Comparison of ENCODE assay signal across 1 cellular context in genomic region chr10:102502029-102502336, GRCh38.
TF ChIP-seq lines count a peak whose summit lies in the region.

No MANE protein-coding gene starts in this region.

TF ChIP-seq in HepG2, 621 proteins besides CTCF, POLR2A, EP300 and RAD21 (continues in another document):
- TF ChIP-seq GZF1 (CRISPR knock-in tag; IDR thresholded peaks at IDR 0.05), result 0 out of 2 replicates have a peak, but pooled peaks have one; percentile 32
- TF ChIP-seq SNAI1 (CRISPR knock-in tag; IDR thresholded peaks at IDR 0.05; ENCODE audit: borderline replicate concordance), result no peak
- no peak for TF ChIP-seq ZNF367 (CRISPR knock-in tag; IDR thresholded peaks at IDR 0.05; ENCODE audit: borderline replicate concordance)
- 0 out of 2 replicates have a peak, but pooled peaks have one; percentile 54 for TF ChIP-seq ZNF512B (CRISPR knock-in tag; IDR thresholded peaks at IDR 0.05; ENCODE audit: borderline replicate concordance)
- peak; percentile 39; the same call in 1 of the 2 replicates for TF ChIP-seq KMT2B (CRISPR knock-in tag; IDR thresholded peaks at IDR 0.05)
- TF ChIP-seq ASH2L (IDR thresholded peaks at IDR 0.05; ENCODE audit: insufficient read length, low read depth, low read length), result peak; percentile 52
- no peak for TF ChIP-seq ZNF382 (CRISPR knock-in tag; IDR thresholded peaks at IDR 0.05; ENCODE audit: borderline replicate concordance)
- TF ChIP-seq MAF1 (CRISPR knock-in tag; IDR thresholded peaks at IDR 0.05; ENCODE audit: borderline replicate concordance), result no peak
- TF ChIP-seq ADNP (CRISPR knock-in tag; IDR thresholded peaks at IDR 0.05), result no peak
- TF ChIP-seq ZNF503 (CRISPR knock-in tag; IDR thresholded peaks at IDR 0.05), result no peak
- TF ChIP-seq, protein P1, sequence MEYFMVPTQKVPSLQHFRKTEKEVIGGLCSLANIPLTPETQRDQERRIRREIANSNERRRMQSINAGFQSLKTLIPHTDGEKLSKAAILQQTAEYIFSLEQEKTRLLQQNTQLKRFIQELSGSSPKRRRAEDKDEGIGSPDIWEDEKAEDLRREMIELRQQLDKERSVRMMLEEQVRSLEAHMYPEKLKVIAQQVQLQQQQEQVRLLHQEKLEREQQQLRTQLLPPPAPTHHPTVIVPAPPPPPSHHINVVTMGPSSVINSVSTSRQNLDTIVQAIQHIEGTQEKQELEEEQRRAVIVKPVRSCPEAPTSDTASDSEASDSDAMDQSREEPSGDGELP (IDR thresholded peaks at IDR 0.05; ENCODE audit: borderline replicate concordance, low read depth), result 0 out of 2 replicates have a peak, but pooled peaks have one; percentile 15
- peak; percentile 22 for TF ChIP-seq SAP130 (CRISPR knock-in tag; IDR thresholded peaks at IDR 0.05; ENCODE audit: low read depth)
- TF ChIP-seq ZNF280D (CRISPR knock-in tag; IDR thresholded peaks at IDR 0.05), result peak; percentile 68; the same call in 1 of the 2 replicates
- no peak for TF ChIP-seq PAXIP1 (CRISPR knock-in tag; conservative IDR thresholded peaks at IDR 0.05)
- TF ChIP-seq POGZ (CRISPR knock-in tag; IDR thresholded peaks at IDR 0.05), result peak; percentile 53; the same call in 1 of the 2 replicates
- TF ChIP-seq, protein P2, sequence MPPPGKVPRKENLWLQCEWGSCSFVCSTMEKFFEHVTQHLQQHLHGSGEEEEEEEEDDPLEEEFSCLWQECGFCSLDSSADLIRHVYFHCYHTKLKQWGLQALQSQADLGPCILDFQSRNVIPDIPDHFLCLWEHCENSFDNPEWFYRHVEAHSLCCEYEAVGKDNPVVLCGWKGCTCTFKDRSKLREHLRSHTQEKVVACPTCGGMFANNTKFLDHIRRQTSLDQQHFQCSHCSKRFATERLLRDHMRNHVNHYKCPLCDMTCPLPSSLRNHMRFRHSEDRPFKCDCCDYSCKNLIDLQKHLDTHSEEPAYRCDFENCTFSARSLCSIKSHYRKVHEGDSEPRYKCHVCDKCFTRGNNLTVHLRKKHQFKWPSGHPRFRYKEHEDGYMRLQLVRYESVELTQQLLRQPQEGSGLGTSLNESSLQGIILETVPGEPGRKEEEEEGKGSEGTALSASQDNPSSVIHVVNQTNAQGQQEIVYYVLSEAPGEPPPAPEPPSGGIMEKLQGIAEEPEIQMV (CRISPR knock-in tag; IDR thresholded peaks at IDR 0.05; ENCODE audit: low read depth), result no peak
- peak; percentile 63 for TF ChIP-seq GABPA (IDR thresholded peaks at IDR 0.05; ENCODE audit: low read depth, low read length)
- peak; percentile 90 for TF ChIP-seq GABPA (CRISPR knock-in tag; IDR thresholded peaks at IDR 0.05; ENCODE audit: low read depth)
- TF ChIP-seq IKZF5 (CRISPR knock-in tag; IDR thresholded peaks at IDR 0.05), result peak; percentile 7; the same call in 1 of the 2 replicates
- peak; percentile 76; the same call in 1 of the 2 replicates for TF ChIP-seq GABPB1 (CRISPR knock-in tag; IDR thresholded peaks at IDR 0.05)
- TF ChIP-seq SP4 (CRISPR knock-in tag; IDR thresholded peaks at IDR 0.05), result peak; percentile 88
- TF ChIP-seq FOXK1 (CRISPR knock-in tag; IDR thresholded peaks at IDR 0.05; ENCODE audit: borderline replicate concordance, low read depth), result peak; percentile 38; the same call in 1 of the 2 replicates
- peak; percentile 49; the same call in 1 of the 2 replicates for TF ChIP-seq MAZ (IDR thresholded peaks at IDR 0.05; ENCODE audit: borderline replicate concordance, low read depth, low read length)
- no peak for TF ChIP-seq MAZ (CRISPR knock-in tag; IDR thresholded peaks at IDR 0.05; ENCODE audit: low read depth)
- no peak for TF ChIP-seq SATB2 (CRISPR knock-in tag; IDR thresholded peaks at IDR 0.05)
- TF ChIP-seq, protein P3, sequence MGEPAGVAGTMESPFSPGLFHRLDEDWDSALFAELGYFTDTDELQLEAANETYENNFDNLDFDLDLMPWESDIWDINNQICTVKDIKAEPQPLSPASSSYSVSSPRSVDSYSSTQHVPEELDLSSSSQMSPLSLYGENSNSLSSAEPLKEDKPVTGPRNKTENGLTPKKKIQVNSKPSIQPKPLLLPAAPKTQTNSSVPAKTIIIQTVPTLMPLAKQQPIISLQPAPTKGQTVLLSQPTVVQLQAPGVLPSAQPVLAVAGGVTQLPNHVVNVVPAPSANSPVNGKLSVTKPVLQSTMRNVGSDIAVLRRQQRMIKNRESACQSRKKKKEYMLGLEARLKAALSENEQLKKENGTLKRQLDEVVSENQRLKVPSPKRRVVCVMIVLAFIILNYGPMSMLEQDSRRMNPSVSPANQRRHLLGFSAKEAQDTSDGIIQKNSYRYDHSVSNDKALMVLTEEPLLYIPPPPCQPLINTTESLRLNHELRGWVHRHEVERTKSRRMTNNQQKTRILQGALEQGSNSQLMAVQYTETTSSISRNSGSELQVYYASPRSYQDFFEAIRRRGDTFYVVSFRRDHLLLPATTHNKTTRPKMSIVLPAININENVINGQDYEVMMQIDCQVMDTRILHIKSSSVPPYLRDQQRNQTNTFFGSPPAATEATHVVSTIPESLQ (CRISPR knock-in tag; conservative IDR thresholded peaks at IDR 0.05), result no peak
- TF ChIP-seq ELF1 (CRISPR knock-in tag; IDR thresholded peaks at IDR 0.05), result peak; percentile 86
- peak; percentile 52; the same call in 1 of the 2 replicates for TF ChIP-seq CHD2 (IDR thresholded peaks at IDR 0.05; ENCODE audit: low read depth, low read length)
- no peak for TF ChIP-seq FOXJ3 (CRISPR knock-in tag; IDR thresholded peaks at IDR 0.05; ENCODE audit: borderline replicate concordance)
- TF ChIP-seq ZBTB2 (CRISPR knock-in tag; IDR thresholded peaks at IDR 0.05; ENCODE audit: low read depth), result no peak
- peak; percentile 41; the same call in 1 of the 2 replicates for TF ChIP-seq HCFC1 (IDR thresholded peaks at IDR 0.05; ENCODE audit: low read depth, low read length)
- TF ChIP-seq, protein P4, sequence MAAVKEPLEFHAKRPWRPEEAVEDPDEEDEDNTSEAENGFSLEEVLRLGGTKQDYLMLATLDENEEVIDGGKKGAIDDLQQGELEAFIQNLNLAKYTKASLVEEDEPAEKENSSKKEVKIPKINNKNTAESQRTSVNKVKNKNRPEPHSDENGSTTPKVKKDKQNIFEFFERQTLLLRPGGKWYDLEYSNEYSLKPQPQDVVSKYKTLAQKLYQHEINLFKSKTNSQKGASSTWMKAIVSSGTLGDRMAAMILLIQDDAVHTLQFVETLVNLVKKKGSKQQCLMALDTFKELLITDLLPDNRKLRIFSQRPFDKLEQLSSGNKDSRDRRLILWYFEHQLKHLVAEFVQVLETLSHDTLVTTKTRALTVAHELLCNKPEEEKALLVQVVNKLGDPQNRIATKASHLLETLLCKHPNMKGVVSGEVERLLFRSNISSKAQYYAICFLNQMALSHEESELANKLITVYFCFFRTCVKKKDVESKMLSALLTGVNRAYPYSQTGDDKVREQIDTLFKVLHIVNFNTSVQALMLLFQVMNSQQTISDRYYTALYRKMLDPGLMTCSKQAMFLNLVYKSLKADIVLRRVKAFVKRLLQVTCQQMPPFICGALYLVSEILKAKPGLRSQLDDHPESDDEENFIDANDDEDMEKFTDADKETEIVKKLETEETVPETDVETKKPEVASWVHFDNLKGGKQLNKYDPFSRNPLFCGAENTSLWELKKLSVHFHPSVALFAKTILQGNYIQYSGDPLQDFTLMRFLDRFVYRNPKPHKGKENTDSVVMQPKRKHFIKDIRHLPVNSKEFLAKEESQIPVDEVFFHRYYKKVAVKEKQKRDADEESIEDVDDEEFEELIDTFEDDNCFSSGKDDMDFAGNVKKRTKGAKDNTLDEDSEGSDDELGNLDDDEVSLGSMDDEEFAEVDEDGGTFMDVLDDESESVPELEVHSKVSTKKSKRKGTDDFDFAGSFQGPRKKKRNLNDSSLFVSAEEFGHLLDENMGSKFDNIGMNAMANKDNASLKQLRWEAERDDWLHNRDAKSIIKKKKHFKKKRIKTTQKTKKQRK (IDR thresholded peaks at IDR 0.05; ENCODE audit: low read length), result peak; percentile 74
